Comparison of ENCODE assay signal across 22 cellular contexts in the genomic region with DNA sequence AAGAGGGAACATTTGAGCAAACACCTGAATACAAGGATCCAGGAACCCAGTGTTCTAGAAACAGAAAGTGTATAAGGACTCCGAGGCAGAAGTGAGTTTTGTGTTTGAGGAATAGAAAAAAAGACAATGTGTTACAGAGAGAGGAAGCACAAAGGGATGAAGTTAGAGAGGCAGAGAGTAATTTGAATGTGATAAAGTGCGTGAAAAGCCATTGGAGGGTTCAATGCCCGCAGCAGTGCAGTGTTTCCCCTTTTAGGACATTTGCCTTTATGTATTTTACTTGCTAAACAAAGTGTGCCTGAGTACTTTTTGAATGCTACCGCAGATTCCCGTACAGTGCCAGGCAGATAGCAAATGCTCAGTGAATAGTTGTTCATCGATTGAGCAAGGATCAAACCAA.
DNase-seq lines count a peak whose midpoint lies in the region; ATAC-seq, FAIRE-seq and TF ChIP-seq lines count a peak whose summit lies in the region.
"Had no signal": no experiment of that assay in that cellular context is flagged by ENCODE, and none has a peak within 500 bp of the region (broad histone marks: within the 10 kb centered on the region; RNA-seq: fewer than 3 reads in every experiment).

No MANE protein-coding gene starts in this region.

- DNase-seq in GM23338 (ENCODE audit: low spot score) = no peak
- no peak for DNase-seq in H1 (ENCODE audit: low read depth in 1 of 2, low spot score in 2 of 2)
- no peak for DNase-seq in neural progenitor cell (ENCODE audit: low spot score)
- no peak for DNase-seq in NCI-H510A treated with DMSO at 0.1 percent for 48 hours (lab: John Stamatoyannopoulos, UW)
- DNase-seq in activated CD4-positive, alpha-beta T cell treated with anti-CD3 and anti-CD28 coated beads, Interleukin-2, amount 10 ng/mL, durations not matched to agents 24 days and 14 days = no peak
- DNase-seq: Caco-2; CD4-positive, CD25-positive, alpha-beta regulatory T cell; CD8-positive, alpha-beta T cell; DMS153; DND-41; GM23248; HFFc6 had no signal

- no peak overlapping the region for H4K8ac ChIP-seq in H1 (ENCODE audit: extremely low read depth, insufficient read depth, low read length)

- no peak overlapping the region for H2BK15ac ChIP-seq in H1 (ENCODE audit: low read length)

- TF ChIP-seq RAD21 in H1 (IDR thresholded peaks at IDR 0.05 in 1 of 2, conservative IDR thresholded peaks at IDR 0.05 in 1 of 2; ENCODE audit: low read depth in 2 of 2, low read length in 2 of 2) = no peak

- WGBS in H1 (ENCODE audit: extremely low coverage in 1 of 2, insufficient coverage in 1 of 2, insufficient read length in 1 of 2, insufficient replicate concordance in 2 of 2, low coverage in 1 of 2, low lambda C conversion rate in 2 of 2, missing lambda C conversion rate in 1 of 2), 2 experiments = 91% methylated on average over 6 of the region's 6 CpGs; no CpG with 5 or more reads in 1 of the 2 experiments

- H2BK12ac ChIP-seq in H1 (ENCODE audit: low read depth, low read length) = no peak overlapping the region

- H3K18ac ChIP-seq in H1 (ENCODE audit: extremely low read depth, low read length) = no peak overlapping the region

- H3K79me2 ChIP-seq in GM23338 (replicated peaks; ENCODE audit: insufficient read depth) (no peaks in the 10 kb centered on the region), H1 (ENCODE audit: control insufficient read depth in 1 of 2, insufficient read depth in 2 of 2, low read length in 2 of 2) (no peaks in the 10 kb centered on the region), neural progenitor cell (ENCODE audit: low read depth) (no peaks in the 10 kb centered on the region)

- H3K9me3 Mint-ChIP-seq in GM23338 (no peaks in the 10 kb centered on the region; the same call in 2 of the 3 replicates), neural progenitor cell (no peaks in the 10 kb centered on the region)
- no peaks in the 10 kb centered on the region for H3K9me3 Mint-ChIP-seq in activated CD4-positive, alpha-beta T cell treated with anti-CD3 and anti-CD28 coated beads, Interleukin-2, amount 10 ng/mL, durations not matched to agents 24 days and 14 days

- no peak overlapping the region for H4K5ac ChIP-seq in H1 (ENCODE audit: insufficient read length, low read depth, low read length)

- intact Hi-C loops in activated CD4-positive, alpha-beta T cell treated with anti-CD3 and anti-CD28 coated beads, Interleukin-2, amount 10 ng/mL, durations not matched to agents 24 days and 14 days (cut with micrococcal nuclease) = no loop called here

- H2BK20ac ChIP-seq in H1 (ENCODE audit: low read length) = no peak overlapping the region

- H3K36me3 Mint-ChIP-seq in GM23338 (ENCODE audit: low read depth) (no peaks in the 10 kb centered on the region), neural progenitor cell (no peaks in the 10 kb centered on the region)
- H3K36me3 Mint-ChIP-seq in activated CD4-positive, alpha-beta T cell treated with anti-CD3 and anti-CD28 coated beads, Interleukin-2, amount 10 ng/mL, durations not matched to agents 24 days and 14 days (ENCODE audit: low read depth) = no peaks in the 10 kb centered on the region
- H3K36me3 Mint-ChIP-seq: CD4-positive, CD25-positive, alpha-beta regulatory T cell; CD8-positive, alpha-beta T cell had no signal

- CTCF ChIA-PET in H1 (lab: Charles Lee; ENCODE audit: partially characterized antibody) = no interaction called here

- H3F3A ChIP-seq in GM23338 (replicated peaks; ENCODE audit: low read depth) = no peaks in the 10 kb centered on the region
- H3F3A ChIP-seq in neural progenitor cell (ENCODE audit: low read depth) = no peaks in the 10 kb centered on the region

- H3K79me1 ChIP-seq in H1 (ENCODE audit: low read depth, low read length) = no peaks in the 10 kb centered on the region

- TF ChIP-seq CTCF in GM23338 (conservative IDR thresholded peaks at IDR 0.05; ENCODE audit: low read depth in 2 of 2) (no peak), H1 (IDR thresholded peaks at IDR 0.05; ENCODE audit: control extremely low read depth in 1 of 3, insufficient read depth in 1 of 3, low read depth in 1 of 3, low read length in 3 of 3) (no peak), neural progenitor cell (IDR thresholded peaks at IDR 0.05) (no peak)

- H3K27me3 Mint-ChIP-seq in GM23338 (ENCODE audit: insufficient read depth, low read depth, poor library complexity) (no peaks in the 10 kb centered on the region), neural progenitor cell (ENCODE audit: insufficient read depth, low read depth) (peaks cover 3% of the 10 kb centered on the region)
- no peaks in the 10 kb centered on the region for H3K27me3 Mint-ChIP-seq in activated CD4-positive, alpha-beta T cell treated with anti-CD3 and anti-CD28 coated beads, Interleukin-2, amount 10 ng/mL, durations not matched to agents 24 days and 14 days
- H3K27me3 Mint-ChIP-seq: B cell; CD4-positive, CD25-positive, alpha-beta regulatory T cell had no signal

- no peak overlapping the region for H3K4ac ChIP-seq in H1 (replicated peaks; ENCODE audit: insufficient read length, low read depth, low read length)

- H3K23ac ChIP-seq in H1 (ENCODE audit: insufficient read length) = no peak overlapping the region

- H4K20me1 ChIP-seq in GM23338 (replicated peaks; ENCODE audit: insufficient read depth) (no peaks in the 10 kb centered on the region), H1 (replicated peaks in 1 of 2; ENCODE audit: control insufficient read depth in 1 of 2, insufficient read depth in 2 of 2, low read length in 2 of 2) (no peaks in the 10 kb centered on the region), neural progenitor cell (ENCODE audit: low read depth) (no peaks in the 10 kb centered on the region)
- H4K20me1 ChIP-seq: BLaER1 had no signal

- H4K91ac ChIP-seq in H1 (replicated peaks; ENCODE audit: insufficient read length, low read length) = no peak overlapping the region

- no peak overlapping the region for H2AK5ac ChIP-seq in H1 (ENCODE audit: low read depth, low read length)

- H3K9ac ChIP-seq in H1 (replicated peaks in 1 of 4; ENCODE audit: extremely low read depth in 1 of 4, low read depth in 3 of 4, low read length in 3 of 4) = no peak overlapping the region
- H3K9ac ChIP-seq in neural progenitor cell = no peak overlapping the region
- H3K9ac ChIP-seq: BLaER1, GM23248 had no signal

- no peak overlapping the region for H3K56ac ChIP-seq in H1 (replicated peaks; ENCODE audit: insufficient read length, low read depth, low read length)

- H3K27ac ChIP-seq in GM23338 (ENCODE audit: low read depth) (no peak overlapping the region), H1 (ENCODE audit: low read depth, low read length) (no peak overlapping the region), neural progenitor cell (no peak overlapping the region)
- H3K27ac ChIP-seq: 22Rv1, BLaER1, C4-2B, GM23248 had no signal

- no peak overlapping the region for H3K14ac ChIP-seq in H1 (ENCODE audit: insufficient read length)

- TF ChIP-seq POLR2A in H1 (IDR thresholded peaks at IDR 0.05; ENCODE audit: control extremely low read depth in 1 of 2, low read depth in 2 of 2, low read length in 2 of 2) = no peak

- no peaks in the 10 kb centered on the region for H3K4me1 ChIP-seq in GM23338 (ENCODE audit: insufficient read depth)
- H3K4me1 ChIP-seq in H1 (replicated peaks in 1 of 4; ENCODE audit: control insufficient read depth in 3 of 4, insufficient read depth in 4 of 4, low read length in 3 of 4) = no peaks in the 10 kb centered on the region
- H3K4me1 ChIP-seq in neural progenitor cell = no peaks in the 10 kb centered on the region
- H3K4me1 ChIP-seq: BLaER1, Caco-2, HAP-1 had no signal

- TF ChIP-seq EP300 in H1 (IDR thresholded peaks at IDR 0.05; ENCODE audit: borderline replicate concordance in 1 of 2, low read depth in 2 of 2, low read length in 2 of 2) = no peak

- no peak for FAIRE-seq in H1 (lab: Jason Lieb, UNC)
- FAIRE-seq: A204.1, G401.6, GM12892, H54 had no signal

- POLR2A ChIA-PET in H1 (lab: Charles Lee; ENCODE audit: partially characterized antibody) = no interaction called here

- H3K4me2 ChIP-seq in GM23338 (no peak overlapping the region), H1 (ENCODE audit: insufficient read depth in 1 of 2, low read depth in 2 of 2, low read length in 2 of 2) (no peak overlapping the region), neural progenitor cell (no peak overlapping the region)
- H3K4me2 ChIP-seq: BLaER1 had no signal

- ATAC-seq in GM23338 (no peak), HG03095 (IDR thresholded peaks at IDR 0.05; ENCODE audit: unreplicated experiment) (no peak)
- ATAC-seq: CD8-positive, alpha-beta T cell had no signal

- no peaks in the 10 kb centered on the region for H3K4me1 Mint-ChIP-seq in GM23338
- H3K4me1 Mint-ChIP-seq in neural progenitor cell = peaks cover 8% of the 10 kb centered on the region
- H3K4me1 Mint-ChIP-seq in activated CD4-positive, alpha-beta T cell treated with anti-CD3 and anti-CD28 coated beads, Interleukin-2, amount 10 ng/mL, durations not matched to agents 24 days and 14 days = no peaks in the 10 kb centered on the region
- H3K4me1 Mint-ChIP-seq: B cell; CD4-positive, CD25-positive, alpha-beta regulatory T cell had no signal

- no peak overlapping the region for H2BK120ac ChIP-seq in H1 (replicated peaks; ENCODE audit: low read depth, low read length)

- no peak overlapping the region for H3K27ac Mint-ChIP-seq in GM23338
- no peak overlapping the region for H3K27ac Mint-ChIP-seq in neural progenitor cell
- no peak overlapping the region for H3K27ac Mint-ChIP-seq in activated CD4-positive, alpha-beta T cell treated with anti-CD3 and anti-CD28 coated beads, Interleukin-2, amount 10 ng/mL, durations not matched to agents 24 days and 14 days
- H3K27ac Mint-ChIP-seq: B cell; CD4-positive, CD25-positive, alpha-beta regulatory T cell; CD8-positive, alpha-beta T cell; HFFc6 had no signal

- H3K9me2 ChIP-seq in GM23338 (ENCODE audit: insufficient read depth) = 0 out of 2 replicates have a peak, but pooled peaks cover 5% of the 10 kb centered on the region

- H3K4me3 ChIP-seq in GM23338 = no peak overlapping the region
- no peak overlapping the region for H3K4me3 ChIP-seq in H1 (ENCODE audit: extremely low read depth in 1 of 4, insufficient read depth in 2 of 4, low read depth in 3 of 4, low read length in 4 of 4)
- H3K4me3 ChIP-seq in neural progenitor cell = no peak overlapping the region
- H3K4me3 ChIP-seq: BLaER1, GM23248, HAP-1 had no signal

- no peaks in the 10 kb centered on the region for H3K27me3 ChIP-seq in GM23338 (ENCODE audit: insufficient read depth)
- H3K27me3 ChIP-seq in H1 (replicated peaks in 1 of 4; ENCODE audit: control insufficient read depth in 3 of 4, extremely low read depth in 1 of 4, insufficient read depth in 3 of 4, low read length in 3 of 4) = no peaks in the 10 kb centered on the region
- H3K27me3 ChIP-seq in neural progenitor cell = no peaks in the 10 kb centered on the region
- H3K27me3 ChIP-seq: BLaER1 had no signal

- H2AFZ ChIP-seq in GM23338 (0 out of 2 replicates have a peak overlapping the region, but pooled peaks have one; percentile 15), H1 (ENCODE audit: low read length) (peak overlapping the region; percentile 27; the same call in 1 of the 2 replicates), neural progenitor cell (replicated peaks) (peak overlapping the region; percentile 81)
- H2AFZ ChIP-seq: GM23248 had no signal

- H3K9me3 ChIP-seq in H1 (ENCODE audit: insufficient read depth in 2 of 2, low read depth in 1 of 2, low read length in 1 of 2) (no peaks in the 10 kb centered on the region), neural progenitor cell (ENCODE audit: low read depth) (no peaks in the 10 kb centered on the region)
- H3K9me3 ChIP-seq: BLaER1, Caco-2, HAP-1 had no signal

- no peaks in the 10 kb centered on the region for H3K36me3 ChIP-seq in GM23338 (ENCODE audit: insufficient read depth)
- H3K36me3 ChIP-seq in H1 (ENCODE audit: control insufficient read depth in 2 of 4, insufficient read depth in 4 of 4, low read length in 3 of 4) = no peaks in the 10 kb centered on the region
- no peaks in the 10 kb centered on the region for H3K36me3 ChIP-seq in neural progenitor cell
- H3K36me3 ChIP-seq: BLaER1, HAP-1 had no signal

- H3K4me3 Mint-ChIP-seq in GM23338 = no peak overlapping the region
- no peak overlapping the region for H3K4me3 Mint-ChIP-seq in neural progenitor cell
- no peak overlapping the region for H3K4me3 Mint-ChIP-seq in activated CD4-positive, alpha-beta T cell treated with anti-CD3 and anti-CD28 coated beads, Interleukin-2, amount 10 ng/mL, durations not matched to agents 24 days and 14 days
- H3K4me3 Mint-ChIP-seq: B cell; CD4-positive, CD25-positive, alpha-beta regulatory T cell; CD8-positive, alpha-beta T cell; HFFc6 had no signal

- H2BK5ac ChIP-seq in H1 (ENCODE audit: low read depth, low read length) = no peak overlapping the region

- no peaks in the 10 kb centered on the region for H3K23me2 ChIP-seq in H1 (ENCODE audit: low read depth, low read length)

Comparison
In these comparisons a context has a peak if more than half of its experiments do, and no peak if none do; other contexts are left out.
1. H2AFZ ChIP-seq: peak in every context shown above with its lines; median percentile 81 in neural progenitor cell; 27 in H1; 15 in GM23338.